In the genomic region with DNA sequence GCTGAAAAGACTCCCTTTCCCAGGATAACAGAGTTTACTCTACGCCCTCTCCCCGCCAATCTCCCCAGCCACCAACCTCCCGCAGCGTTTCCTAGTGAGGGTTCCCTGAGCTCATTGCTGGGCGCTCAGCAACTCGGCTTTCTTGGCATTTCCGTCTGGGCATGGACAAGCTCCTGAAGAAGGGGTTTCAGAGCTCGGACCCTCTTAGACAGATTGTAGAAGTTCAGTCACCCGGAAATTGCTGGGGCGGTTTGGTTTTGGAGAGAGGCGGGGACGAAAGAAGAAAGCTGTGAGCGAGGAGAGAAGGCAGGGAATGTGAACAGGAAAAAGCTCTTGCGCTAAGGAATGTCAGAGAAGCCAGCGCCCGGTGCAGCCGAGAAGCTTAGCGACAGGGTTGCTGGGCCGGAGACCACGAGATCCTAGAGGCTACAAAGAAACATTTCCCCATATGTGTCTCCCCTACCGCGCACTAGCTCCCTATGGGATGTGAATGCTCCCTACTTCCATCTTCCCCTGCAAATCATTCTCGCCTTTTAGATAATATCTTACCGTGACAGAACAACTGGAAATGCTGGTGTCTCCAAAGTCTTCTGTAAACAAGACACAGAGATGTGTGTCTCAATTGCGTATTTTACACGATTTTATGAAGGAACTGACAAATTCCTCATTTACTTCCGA, we compare ENCODE assay signal across 1 cellular context.
TF ChIP-seq lines count a peak whose summit lies in the region.

No MANE protein-coding gene starts in this region.

TF ChIP-seq in SK-N-SH, 30 proteins besides CTCF, POLR2A, EP300 and RAD21 (continued from another document):
- TF ChIP-seq, protein P1, sequence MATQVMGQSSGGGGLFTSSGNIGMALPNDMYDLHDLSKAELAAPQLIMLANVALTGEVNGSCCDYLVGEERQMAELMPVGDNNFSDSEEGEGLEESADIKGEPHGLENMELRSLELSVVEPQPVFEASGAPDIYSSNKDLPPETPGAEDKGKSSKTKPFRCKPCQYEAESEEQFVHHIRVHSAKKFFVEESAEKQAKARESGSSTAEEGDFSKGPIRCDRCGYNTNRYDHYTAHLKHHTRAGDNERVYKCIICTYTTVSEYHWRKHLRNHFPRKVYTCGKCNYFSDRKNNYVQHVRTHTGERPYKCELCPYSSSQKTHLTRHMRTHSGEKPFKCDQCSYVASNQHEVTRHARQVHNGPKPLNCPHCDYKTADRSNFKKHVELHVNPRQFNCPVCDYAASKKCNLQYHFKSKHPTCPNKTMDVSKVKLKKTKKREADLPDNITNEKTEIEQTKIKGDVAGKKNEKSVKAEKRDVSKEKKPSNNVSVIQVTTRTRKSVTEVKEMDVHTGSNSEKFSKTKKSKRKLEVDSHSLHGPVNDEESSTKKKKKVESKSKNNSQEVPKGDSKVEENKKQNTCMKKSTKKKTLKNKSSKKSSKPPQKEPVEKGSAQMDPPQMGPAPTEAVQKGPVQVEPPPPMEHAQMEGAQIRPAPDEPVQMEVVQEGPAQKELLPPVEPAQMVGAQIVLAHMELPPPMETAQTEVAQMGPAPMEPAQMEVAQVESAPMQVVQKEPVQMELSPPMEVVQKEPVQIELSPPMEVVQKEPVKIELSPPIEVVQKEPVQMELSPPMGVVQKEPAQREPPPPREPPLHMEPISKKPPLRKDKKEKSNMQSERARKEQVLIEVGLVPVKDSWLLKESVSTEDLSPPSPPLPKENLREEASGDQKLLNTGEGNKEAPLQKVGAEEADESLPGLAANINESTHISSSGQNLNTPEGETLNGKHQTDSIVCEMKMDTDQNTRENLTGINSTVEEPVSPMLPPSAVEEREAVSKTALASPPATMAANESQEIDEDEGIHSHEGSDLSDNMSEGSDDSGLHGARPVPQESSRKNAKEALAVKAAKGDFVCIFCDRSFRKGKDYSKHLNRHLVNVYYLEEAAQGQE (IDR thresholded peaks at IDR 0.05; ENCODE audit: low read depth, low read length): no peak
- TF ChIP-seq RXRA (IDR thresholded peaks at IDR 0.05; ENCODE audit: borderline replicate concordance, low read depth) (no peak), TCF12 (IDR thresholded peaks at IDR 0.05) (no peak)
- TF ChIP-seq, protein P2, sequence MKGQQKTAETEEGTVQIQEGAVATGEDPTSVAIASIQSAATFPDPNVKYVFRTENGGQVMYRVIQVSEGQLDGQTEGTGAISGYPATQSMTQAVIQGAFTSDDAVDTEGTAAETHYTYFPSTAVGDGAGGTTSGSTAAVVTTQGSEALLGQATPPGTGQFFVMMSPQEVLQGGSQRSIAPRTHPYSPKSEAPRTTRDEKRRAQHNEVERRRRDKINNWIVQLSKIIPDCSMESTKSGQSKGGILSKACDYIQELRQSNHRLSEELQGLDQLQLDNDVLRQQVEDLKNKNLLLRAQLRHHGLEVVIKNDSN (IDR thresholded peaks at IDR 0.05; ENCODE audit: borderline replicate concordance, low read depth): no peak
- TF ChIP-seq, protein P3, sequence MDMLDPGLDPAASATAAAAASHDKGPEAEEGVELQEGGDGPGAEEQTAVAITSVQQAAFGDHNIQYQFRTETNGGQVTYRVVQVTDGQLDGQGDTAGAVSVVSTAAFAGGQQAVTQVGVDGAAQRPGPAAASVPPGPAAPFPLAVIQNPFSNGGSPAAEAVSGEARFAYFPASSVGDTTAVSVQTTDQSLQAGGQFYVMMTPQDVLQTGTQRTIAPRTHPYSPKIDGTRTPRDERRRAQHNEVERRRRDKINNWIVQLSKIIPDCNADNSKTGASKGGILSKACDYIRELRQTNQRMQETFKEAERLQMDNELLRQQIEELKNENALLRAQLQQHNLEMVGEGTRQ (IDR thresholded peaks at IDR 0.05; ENCODE audit: borderline replicate concordance, low read depth, low read length): no peak
